In genomic region chr7:29375641-29376562, GRCh38 we compare ENCODE assay signal across 11 cellular contexts.
DNase-seq lines count a peak whose midpoint lies in the region; ATAC-seq, FAIRE-seq and TF ChIP-seq lines count a peak whose summit lies in the region.
"Had no signal": no experiment of that assay in that cellular context is flagged by ENCODE, and none has a peak within 500 bp of the region (broad histone marks: within the 10 kb centered on the region; RNA-seq: fewer than 3 reads in every experiment).

No MANE protein-coding gene starts in this region.

- TF ChIP-seq CTCF in A549 (IDR thresholded peaks at IDR 0.05): no peak
- no peak for TF ChIP-seq CTCF in body of pancreas (IDR thresholded peaks at IDR 0.05)
- TF ChIP-seq CTCF in kidney epithelial cell (IDR thresholded peaks at IDR 0.05; ENCODE audit: insufficient read depth, low read length, poor library complexity, severe bottlenecking): no peak
- TF ChIP-seq CTCF in ovary (IDR thresholded peaks at IDR 0.05): no peak

- FAIRE-seq in A549 (lab: Jason Lieb, UNC): no peak

- POLR2A ChIA-PET in A549 (lab: Yijun Ruan, JAX): no interaction called here

- intact Hi-C loops in body of pancreas (cut with DNase I): no loop called here
- intact Hi-C loops in ovary (cut with DNase I): no loop called here

- TF ChIP-seq RAD21 in A549 (conservative IDR thresholded peaks at IDR 0.05 in 1 of 2, IDR thresholded peaks at IDR 0.05 in 1 of 2): no peak

- CTCF ChIA-PET in A549 (lab: Yijun Ruan, JAX): interaction anchor here (0.6 kb wide), 1 partner anchor 1573 kb away, joined by 3 read pairs; no protein-coding TSS in a partner anchor

- no peaks in the 10 kb centered on the region for H3K27me3 ChIP-seq in body of pancreas
- H3K27me3 ChIP-seq in kidney epithelial cell (ENCODE audit: control insufficient read depth, insufficient read depth, low read length): no peaks in the 10 kb centered on the region
- H3K27me3 ChIP-seq in ovary: no peaks in the 10 kb centered on the region

- TF ChIP-seq POLR2A in A549 (IDR thresholded peaks at IDR 0.05; ENCODE audit: low read length) (no peak), body of pancreas (IDR thresholded peaks at IDR 0.05) (peak in 1 of 3 donors; percentile 44), ovary (IDR thresholded peaks at IDR 0.05) (no peak)

- H3K4me3 ChIP-seq in A549 (no peak overlapping the region), body of pancreas (no peak overlapping the region), kidney epithelial cell (ENCODE audit: low read depth, low read length) (no peak overlapping the region), ovary (no peak overlapping the region)

- peak in 1 of 2 experiments; percentile 5 for DNase-seq in A549 (ENCODE audit: low read depth in 1 of 2, low spot score in 1 of 2)
- peak; percentile 94 for DNase-seq in HS-5 (ENCODE audit: low read depth)
- DNase-seq in body of pancreas: peak; percentile 67 to 87 (median 78)
- DNase-seq in kidney epithelial cell (ENCODE audit: low read depth): peak; percentile 21
- DNase-seq in NCI-H2081 treated with DMSO at 0.1 percent for 48 hours (lab: John Stamatoyannopoulos, UW): no peak
- DNase-seq in ovary: no peak
- DNase-seq: AML-193, KBM-7, NCI-H526 treated with DMSO at 0.1 percent for 48 hours had no signal

- ATAC-seq in A549: no peak
- ATAC-seq in body of pancreas: peak; percentile 93
- ATAC-seq in GM18502 (IDR thresholded peaks at IDR 0.05; ENCODE audit: poor library complexity, unreplicated experiment): no peak
- ATAC-seq in HG03097 (IDR thresholded peaks at IDR 0.05; ENCODE audit: low FRiP score, unreplicated experiment): no peak

- H3K36me3 ChIP-seq in body of pancreas (replicated peaks in 1 of 2; ENCODE audit: insufficient read depth in 1 of 2, low read depth in 2 of 2): no peaks in the 10 kb centered on the region
- H3K36me3 ChIP-seq in kidney epithelial cell (ENCODE audit: control insufficient read depth, insufficient read depth, low read length): no peaks in the 10 kb centered on the region
- H3K36me3 ChIP-seq in ovary: no peaks in the 10 kb centered on the region

- H3K27ac ChIP-seq in A549: no peak overlapping the region
- H3K27ac ChIP-seq in body of pancreas: peak overlapping the region; percentile 87 to 89 (median 88)
- no peak overlapping the region for H3K27ac ChIP-seq in ovary

- H3K4me2 ChIP-seq in A549: 0 out of 3 replicates have a peak overlapping the region, but pooled peaks have one; percentile 13

- WGBS in A549 (ENCODE audit: missing lambda C conversion rate): 50% methylated on average over 7 of the region's 7 CpGs
- WGBS in body of pancreas, 2 donors: 25 to 28% methylated on average over 7 of the region's 7 CpGs
- 85 to 90% (median 89%) methylated on average over 7 of the region's 7 CpGs for WGBS in ovary, 3 donors

- H3K4me1 ChIP-seq in A549 (peaks cover 5% of the 10 kb centered on the region; the same call in 2 of the 3 replicates), body of pancreas (peaks cover 46% of the 10 kb centered on the region), ovary (ENCODE audit: insufficient read depth) (no peaks in the 10 kb centered on the region)

- H3K9me3 ChIP-seq in A549 (no peaks in the 10 kb centered on the region), body of pancreas (no peaks in the 10 kb centered on the region), ovary (no peaks in the 10 kb centered on the region)

- TF ChIP-seq EP300 in A549 (IDR thresholded peaks at IDR 0.05) (no peak), ovary (IDR thresholded peaks at IDR 0.05) (no peak)

TF ChIP-seq in A549, 52 proteins besides CTCF, POLR2A, EP300 and RAD21:
- TF ChIP-seq JUNB (IDR thresholded peaks at IDR 0.05): no peak
- TF ChIP-seq REST (IDR thresholded peaks at IDR 0.05): no peak
- TF ChIP-seq NPAS2 (CRISPR knock-in tag; IDR thresholded peaks at IDR 0.05; ENCODE audit: borderline replicate concordance): no peak
- TF ChIP-seq NFE2L2 (conservative IDR thresholded peaks at IDR 0.05; ENCODE audit: low read length): no peak
- no peak for TF ChIP-seq SMC3 (IDR thresholded peaks at IDR 0.05)
- TF ChIP-seq JUN (IDR thresholded peaks at IDR 0.05): no peak
- no peak for TF ChIP-seq HDAC2 (IDR thresholded peaks at IDR 0.05)

Comparison
In these comparisons a context has a peak if more than half of its experiments do, and no peak if none do; other contexts are left out.
1. DNase-seq: peak in HS-5 (single experiment), body of pancreas (4 of 4) and kidney epithelial cell (single experiment); none in NCI-H2081 treated with DMSO at 0.1 percent for 48 hours (single experiment) and ovary (0 of 5).
2. H3K27ac ChIP-seq: peak in body of pancreas (4 of 4); none in A549 (0 of 2) and ovary (0 of 2).